Comparison of ENCODE assay signal across 8 cellular contexts in the genomic region with DNA sequence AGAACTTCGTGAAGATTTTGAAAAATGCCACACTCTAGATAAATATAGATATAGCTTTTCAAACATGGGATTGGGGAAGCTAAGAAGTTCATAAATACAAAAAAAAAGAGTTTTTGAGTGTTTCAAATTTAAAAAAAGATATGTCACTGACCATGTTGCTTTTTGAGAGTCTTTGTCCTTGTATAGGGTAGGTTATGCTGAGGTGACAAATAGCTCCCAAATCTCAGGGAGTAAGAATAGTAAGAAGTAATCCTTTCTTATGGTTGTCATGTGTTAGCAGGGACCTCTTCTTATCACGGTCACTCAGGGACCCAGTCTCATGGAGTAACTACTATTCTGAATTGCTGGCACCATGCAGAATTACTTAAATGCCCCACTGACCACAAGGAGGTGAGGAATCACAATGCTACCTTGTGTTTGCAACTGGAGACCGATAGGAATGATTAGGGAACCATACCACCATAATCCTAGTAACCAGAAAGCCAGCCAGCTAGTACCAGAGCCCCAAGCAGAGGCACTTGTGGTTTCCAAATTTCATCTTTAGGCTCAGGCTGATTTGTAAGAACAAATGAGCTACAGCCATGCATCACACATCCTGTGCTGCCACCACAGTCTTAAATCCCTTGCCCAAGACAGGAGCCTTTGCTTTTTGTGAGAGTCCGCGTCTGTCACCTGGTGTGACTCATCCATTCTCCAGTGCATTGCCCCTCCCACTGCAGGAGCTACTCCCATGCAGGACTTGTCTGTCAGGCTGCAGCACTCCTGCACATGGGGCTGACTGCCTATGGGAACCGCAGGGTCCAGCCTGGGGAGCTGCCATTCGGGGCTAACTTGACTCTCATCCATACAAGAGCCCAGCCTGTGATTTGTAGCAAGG. TPM values are rescaled to one million over a fixed set of nuclear protein-coding genes. Genes with fewer than 3 reads are reported as not detected.
A peak's percentile ranks its signal among the peaks of the same experiment; 100 is the strongest.
DNase-seq lines count a peak whose midpoint lies in the region; ATAC-seq and TF ChIP-seq lines count a peak whose summit lies in the region.

No MANE protein-coding gene starts in this region.

- no peak overlapping the region for H3K4me3 ChIP-seq in osteoblast (ENCODE audit: insufficient read depth, low read length)

- DNase-seq in Caki2 (ENCODE audit: low read depth) (peak; percentile 76), immature natural killer cell (peak in 2 of 3 donors; percentile 9 to 10), ecto neural progenitor cell (ENCODE audit: low spot score) (no peak), D341Med (ENCODE audit: low spot score) (no peak), osteoblast (ENCODE audit: insufficient read length, low spot score, missing footprints) (no peak)
- peak; percentile 71 for DNase-seq in activated CD8-positive, alpha-beta T cell treated with anti-CD3 and anti-CD28 coated beads for 36 hours

- no peaks in the 10 kb centered on the region for H3K79me2 ChIP-seq in osteoblast (ENCODE audit: insufficient read depth, low read length)

- H3K27me3 Mint-ChIP-seq in activated CD8-positive, alpha-beta T cell treated with anti-CD3 and anti-CD28 coated beads for 36 hours, result peaks cover 2% of the 10 kb centered on the region
- peaks cover 2 to 4% (median 2%) of the 10 kb centered on the region in 3 donors for H3K27me3 Mint-ChIP-seq in immature natural killer cell (ENCODE audit: low read depth in 3 of 3)

- no peaks in the 10 kb centered on the region for H3K36me3 ChIP-seq in osteoblast (ENCODE audit: insufficient read depth, low read length)

- H4K20me1 ChIP-seq in osteoblast (ENCODE audit: insufficient read depth, low read length), result no peaks in the 10 kb centered on the region

- H3K9me3 ChIP-seq in osteoblast (ENCODE audit: low read depth, low read length), result no peaks in the 10 kb centered on the region

- CTCF ChIA-PET in activated CD8-positive, alpha-beta T cell treated with anti-CD3 and anti-CD28 coated beads for 36 hours (lab: Charles Lee), result interaction anchor here (0.7 to 2.0 kb wide), 5 partner anchors 24 to 240 kb away, joined by 3 to 8 read pairs (median 3); partner anchors contain the start of gene OPN5

- in situ Hi-C loops in Caki2 (cut with HindIII; ENCODE audit: low pct_unique_long_range_greater_than_20kb, low sequenced_read_pairs), result no loop called here

- no peak overlapping the region for H3K4me3 Mint-ChIP-seq in activated CD8-positive, alpha-beta T cell treated with anti-CD3 and anti-CD28 coated beads for 36 hours
- no peak overlapping the region for H3K4me3 Mint-ChIP-seq in immature natural killer cell

- H3K4me1 ChIP-seq in osteoblast (ENCODE audit: insufficient read depth, low read length), result peaks cover 5% of the 10 kb centered on the region

- intact Hi-C loops in activated CD8-positive, alpha-beta T cell treated with anti-CD3 and anti-CD28 coated beads for 36 hours (cut with micrococcal nuclease), result no loop called here

- no peaks in the 10 kb centered on the region for H3K27me3 ChIP-seq in osteoblast (ENCODE audit: insufficient read depth, low read length)

- H3K36me3 Mint-ChIP-seq in activated CD8-positive, alpha-beta T cell treated with anti-CD3 and anti-CD28 coated beads for 36 hours (ENCODE audit: low read depth), result no peaks in the 10 kb centered on the region
- H3K36me3 Mint-ChIP-seq in immature natural killer cell, result no peaks in the 10 kb centered on the region

- ATAC-seq in HG03378 (IDR thresholded peaks at IDR 0.05; ENCODE audit: unreplicated experiment) (peak; percentile 76), HG03460 (IDR thresholded peaks at IDR 0.05; ENCODE audit: unreplicated experiment) (no peak)
- peak; percentile 99 for ATAC-seq in activated CD8-positive, alpha-beta T cell treated with anti-CD3 and anti-CD28 coated beads for 36 hours

- no peak overlapping the region for H3K27ac Mint-ChIP-seq in activated CD8-positive, alpha-beta T cell treated with anti-CD3 and anti-CD28 coated beads for 36 hours
- no peak overlapping the region for H3K27ac Mint-ChIP-seq in immature natural killer cell

- H2AFZ ChIP-seq in osteoblast (ENCODE audit: low read length), result no peak overlapping the region

- no peak for TF ChIP-seq CTCF in activated CD8-positive, alpha-beta T cell treated with anti-CD3 and anti-CD28 coated beads for 36 hours (IDR thresholded peaks at IDR 0.05)
- no peak for TF ChIP-seq CTCF in osteoblast (IDR thresholded peaks at IDR 0.05; ENCODE audit: extremely low read depth, low read depth, low read length)

- H3K9me3 Mint-ChIP-seq in activated CD8-positive, alpha-beta T cell treated with anti-CD3 and anti-CD28 coated beads for 36 hours, result no peaks in the 10 kb centered on the region
- no peaks in the 10 kb centered on the region for H3K9me3 Mint-ChIP-seq in immature natural killer cell

- no peak overlapping the region for H3K4me2 ChIP-seq in osteoblast (ENCODE audit: insufficient read depth, low read length)

- peaks cover 7% of the 10 kb centered on the region for H3K4me1 Mint-ChIP-seq in activated CD8-positive, alpha-beta T cell treated with anti-CD3 and anti-CD28 coated beads for 36 hours (ENCODE audit: low read depth)
- peaks cover 0 to 7% of the 10 kb centered on the region in 2 donors for H3K4me1 Mint-ChIP-seq in immature natural killer cell

- H3K27ac ChIP-seq in osteoblast (ENCODE audit: low read depth, low read length), result no peak overlapping the region

- POLR2A ChIA-PET in activated CD8-positive, alpha-beta T cell treated with anti-CD3 and anti-CD28 coated beads for 36 hours (lab: Charles Lee), result no interaction called here

RNA-seq across cellular contexts. Expression of gene ADGRF4, which starts 42.4 kb away (rescaled TPM):
- 3.9 and 6.5 TPM in 2 replicates for total RNA-seq in Caki2 (2014; rRNA removed; shearing (Covaris generic); ENCODE audit: low replicate concordance)
- not detected for total RNA-seq in activated CD8-positive, alpha-beta T cell treated with anti-CD3 and anti-CD28 coated beads for 36 hours
- not detected for polyA plus RNA-seq in immature natural killer cell
- total RNA-seq in osteoblast, result under 0.01 TPM in 2 replicates

Comparison
In these comparisons a context has a peak if more than half of its experiments do, and no peak if none do; other contexts are left out.
1. DNase-seq: peak in Caki2 (single experiment), activated CD8-positive, alpha-beta T cell treated with anti-CD3 and anti-CD28 coated beads for 36 hours (single experiment) and immature natural killer cell (2 of 3); none in ecto neural progenitor cell (single experiment), D341Med (single experiment) and osteoblast (single experiment).